29 cellular contexts compared by ENCODE assay signal in the genomic region with DNA sequence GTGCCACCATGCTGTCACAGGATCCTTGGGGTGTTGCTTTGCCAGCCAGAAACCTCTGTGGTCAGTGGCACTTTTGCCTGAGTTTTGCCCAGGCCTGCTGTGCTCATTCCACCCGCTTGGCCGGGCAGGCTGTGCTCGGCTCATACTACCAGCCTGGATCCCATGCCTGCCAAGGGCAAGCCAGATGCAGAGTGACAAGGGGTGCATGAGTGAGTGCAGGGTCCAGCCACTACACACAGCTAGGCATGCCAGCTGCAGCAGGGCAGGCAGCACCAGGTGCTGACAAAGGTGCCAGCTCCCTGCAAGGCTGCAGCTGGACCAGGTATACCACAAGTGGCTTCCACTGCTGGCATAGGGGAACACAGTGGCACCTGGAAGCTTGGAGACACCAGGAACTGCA. TPM values are rescaled to one million over a fixed set of nuclear protein-coding genes. Genes with fewer than 3 reads are reported as not detected.
"Had no signal": no experiment of that assay in that cellular context is flagged by ENCODE, and none has a peak within 500 bp of the region (broad histone marks: within the 10 kb centered on the region; RNA-seq: fewer than 3 reads in every experiment).

No MANE protein-coding gene starts in this region.

- H3K4me1 Mint-ChIP-seq: endodermal cell had no signal

- H3K27ac Mint-ChIP-seq: dendritic cell treated with granulocyte-macrophage colony-stimulating factor and Interleukin-4, amounts not matched to agents 40 ng/mL and 50 ng/mL, for 4 days; effector memory CD8-positive, alpha-beta T cell; endodermal cell; mesothelial cell of epicardium had no signal

- ATAC-seq: effector memory CD8-positive, alpha-beta T cell; esophagus mucosa; gastrocnemius medialis; left cardiac atrium; left lung; left ventricle myocardium superior; lower lobe of right lung; mucosa of descending colon had no signal

- H3K36me3 Mint-ChIP-seq: mesothelial cell of epicardium had no signal

- DNase-seq: colonic mucosa; cortex of kidney; effector CD8-positive, alpha-beta T cell; effector memory CD8-positive, alpha-beta T cell; endodermal cell; erythroblast; esophagus squamous epithelium; foreskin fibroblast; foreskin melanocyte; gastrocnemius medialis; glutamatergic neuron; head of caudate nucleus; heart right ventricle; hippocampal formation; left cardiac atrium; left lung; left ventricle myocardium superior; lower lobe of right lung; mesenchymal stem cell; mucosa of descending colon had no signal

- H3K9me3 Mint-ChIP-seq: dendritic cell treated with granulocyte-macrophage colony-stimulating factor and Interleukin-4, amounts not matched to agents 40 ng/mL and 50 ng/mL, for 4 days; effector memory CD8-positive, alpha-beta T cell; endodermal cell; mesothelial cell of epicardium had no signal

- H3K4me3 Mint-ChIP-seq: dendritic cell treated with granulocyte-macrophage colony-stimulating factor and Interleukin-4, amounts not matched to agents 40 ng/mL and 50 ng/mL, for 4 days; effector memory CD8-positive, alpha-beta T cell; endodermal cell; mesothelial cell of epicardium had no signal

RNA-seq across cellular contexts. Expression of a gene that starts 28.6 kb away (rescaled TPM):
- total RNA-seq: colonic mucosa, dermis microvascular lymphatic vessel endothelial cell, endodermal cell, glomerular endothelial cell, kidney epithelial cell, lung microvascular endothelial cell, mesenteric fat pad, mucosa of descending colon, myocyte had no signal
